10 cellular contexts compared by ENCODE assay signal in the genomic region with DNA sequence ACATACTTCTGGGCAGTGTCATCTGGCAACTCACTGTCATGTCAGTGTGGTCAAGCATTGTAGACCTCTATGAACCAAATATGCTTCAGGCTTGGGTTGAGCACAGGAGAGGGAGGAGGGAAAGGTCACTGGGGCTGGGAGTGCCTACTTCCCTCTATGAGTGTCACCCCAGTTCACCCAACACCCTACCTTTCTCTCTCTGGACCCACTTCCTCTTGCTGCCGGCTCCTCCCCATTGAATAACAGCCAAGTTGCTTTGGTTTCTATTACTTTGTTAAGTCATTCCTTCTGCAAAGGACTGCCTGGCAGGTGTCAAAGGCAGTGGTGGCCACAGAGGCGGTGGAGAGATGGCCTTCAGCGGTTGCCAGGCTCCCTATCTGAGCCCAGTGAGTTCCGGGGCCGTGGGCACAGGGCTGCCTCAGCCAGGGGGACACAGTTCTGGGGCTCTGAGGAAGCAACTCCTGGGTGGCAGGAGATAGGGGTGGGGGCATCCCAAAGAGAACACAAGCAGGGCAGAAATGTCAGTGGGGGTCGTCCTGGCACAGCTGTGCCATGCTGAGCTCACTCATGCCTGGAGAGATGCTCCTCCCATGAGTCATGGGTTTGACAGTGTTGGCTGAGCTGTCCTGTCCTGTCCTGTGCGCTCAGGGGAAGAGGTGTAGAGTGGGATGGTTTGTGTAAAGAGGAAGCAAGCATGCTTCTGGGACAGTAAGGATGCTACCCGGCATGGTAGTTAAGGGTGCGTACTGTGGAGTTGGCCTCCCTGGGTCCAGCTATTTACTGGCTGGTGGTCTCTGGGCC. TPM values are rescaled to one million over a fixed set of nuclear protein-coding genes. Genes with fewer than 3 reads are reported as not detected.
DNase-seq lines count a peak whose midpoint lies in the region; ATAC-seq lines count a peak whose summit lies in the region.
"Not testable (repeated sequence)": the region's sequence is repeated elsewhere in the genome, so short reads cannot be mapped to it uniquely, and the experiment has no call there.
"Had no signal": no experiment of that assay in that cellular context is flagged by ENCODE, and none has a peak within 500 bp of the region (broad histone marks: within the 10 kb centered on the region; RNA-seq: fewer than 3 reads in every experiment).

Gene LGALS9C (plus strand): TSS at position 282 of the 801 bp plus-strand sequence. CDS start 66 bp downstream, at position 348.

- ATAC-seq in GM19324 (IDR thresholded peaks at IDR 0.05; ENCODE audit: low FRiP score, unreplicated experiment) = peak; percentile 74
- peak; percentile 69 for ATAC-seq in HG02759 (IDR thresholded peaks at IDR 0.05; ENCODE audit: unreplicated experiment)
- ATAC-seq in HG03571 (IDR thresholded peaks at IDR 0.05; ENCODE audit: unreplicated experiment) = peak; percentile 75

- not testable (repeated sequence) for H3K4me3 Mint-ChIP-seq in activated naive CD4-positive, alpha-beta T cell treated with anti-CD3 and anti-CD28 coated beads, Interleukin-2, amount 10 ng/mL, durations not matched to agents 7 days and 5 days

- CTCF ChIA-PET in activated naive CD4-positive, alpha-beta T cell treated with anti-CD3 and anti-CD28 coated beads, Interleukin-2, amount 10 ng/mL, durations not matched to agents 7 days and 5 days (lab: Charles Lee) = not testable (repeated sequence)

- H3K36me3 Mint-ChIP-seq in activated naive CD4-positive, alpha-beta T cell treated with anti-CD3 and anti-CD28 coated beads, Interleukin-2, amount 10 ng/mL, durations not matched to agents 7 days and 5 days = not testable (repeated sequence)

- peak; percentile 23 for DNase-seq in Daoy (ENCODE audit: low read depth)
- peak; percentile 92 for DNase-seq in RPMI8226
- peak; percentile 23 for DNase-seq in activated naive CD4-positive, alpha-beta T cell treated with anti-CD3 and anti-CD28 coated beads, Interleukin-2, amount 10 ng/mL, durations not matched to agents 7 days and 5 days
- DNase-seq in iPS-NIHi11 (ENCODE audit: low spot score) = peak; percentile 2
- peak; percentile 4 for DNase-seq in stimulated activated CD8-positive, alpha-beta memory T cell treated with anti-CD3 and anti-CD28 coated beads, Interleukin-4, amount 100 ng/mL, for 24 hours (ENCODE audit: low read depth)

- H3K4me1 Mint-ChIP-seq in activated naive CD4-positive, alpha-beta T cell treated with anti-CD3 and anti-CD28 coated beads, Interleukin-2, amount 10 ng/mL, durations not matched to agents 7 days and 5 days = not testable (repeated sequence)

- H3K27ac Mint-ChIP-seq in activated naive CD4-positive, alpha-beta T cell treated with anti-CD3 and anti-CD28 coated beads, Interleukin-2, amount 10 ng/mL, durations not matched to agents 7 days and 5 days = peak within 1 kb of the TSS; percentile 73

- H3K27me3 Mint-ChIP-seq in activated naive CD4-positive, alpha-beta T cell treated with anti-CD3 and anti-CD28 coated beads, Interleukin-2, amount 10 ng/mL, durations not matched to agents 7 days and 5 days = not testable (repeated sequence)

- not testable (repeated sequence) for H3K9me3 Mint-ChIP-seq in activated naive CD4-positive, alpha-beta T cell treated with anti-CD3 and anti-CD28 coated beads, Interleukin-2, amount 10 ng/mL, durations not matched to agents 7 days and 5 days

RNA-seq across cellular contexts. Expression of gene LGALS9C, which starts in this region (rescaled TPM):
- total RNA-seq in Daoy (2014; rRNA removed; shearing (Covaris generic)) = not detected in 2 replicates
- total RNA-seq: ascending aorta, ureter had no signal

Comparison
In these comparisons a context has a peak if more than half of its experiments do, and no peak if none do; other contexts are left out.
1. Peak in every context shown above with its lines: DNase-seq and ATAC-seq.
2. Peak in DNase-seq in Daoy; RNA of the gene not detected or under 1 TPM.
3. DNase-seq: peak in every context shown above with its lines; median percentile 92 in RPMI8226; 23 in Daoy; 23 in activated naive CD4-positive, alpha-beta T cell treated with anti-CD3 and anti-CD28 coated beads, Interleukin-2, amount 10 ng/mL, durations not matched to agents 7 days and 5 days; 4 in stimulated activated CD8-positive, alpha-beta memory T cell treated with anti-CD3 and anti-CD28 coated beads, Interleukin-4, amount 100 ng/mL, for 24 hours; 2 in iPS-NIHi11.